In genomic region chr16:25031441-25032307, GRCh38 we compare ENCODE assay signal across 8 cellular contexts. TPM values are rescaled to one million over a fixed set of nuclear protein-coding genes. Genes with fewer than 3 reads are reported as not detected.
A peak's percentile ranks its signal among the peaks of the same experiment; 100 is the strongest.
DNase-seq lines count a peak whose midpoint lies in the region; ATAC-seq, FAIRE-seq and TF ChIP-seq lines count a peak whose summit lies in the region.

No MANE protein-coding gene starts in this region.

- no peaks in the 10 kb centered on the region for H3K27me3 ChIP-seq in keratinocyte (ENCODE audit: control insufficient read depth, extremely low read depth, insufficient read depth, low read length)

- FAIRE-seq in keratinocyte (lab: Jason Lieb, UNC) = peak; percentile 20

- H3K9me1 ChIP-seq in keratinocyte (ENCODE audit: control insufficient read depth, extremely low read depth, insufficient read depth, low read length) = no peaks in the 10 kb centered on the region

- no peaks in the 10 kb centered on the region for H3K9me3 ChIP-seq in keratinocyte (ENCODE audit: control insufficient read depth, low read depth, low read length)

- no peak for TF ChIP-seq CTCF in AG09319 (IDR thresholded peaks at IDR 0.05; ENCODE audit: low read depth, low read length)
- TF ChIP-seq CTCF in keratinocyte (optimal IDR thresholded peaks at IDR 0.05 in 1 of 3, IDR thresholded peaks at IDR 0.05 in 1 of 3, conservative IDR thresholded peaks at IDR 0.05 in 1 of 3; ENCODE audit: extremely low read depth in 1 of 3, insufficient read depth in 2 of 3, low read length in 3 of 3) = no peak

- H3K4me3 ChIP-seq in keratinocyte (ENCODE audit: control insufficient read depth in 2 of 3, extremely low read depth in 1 of 3, insufficient read depth in 2 of 3, low read depth in 1 of 3, low read length in 3 of 3) = peak overlapping the region; percentile 54 to 78 (median 75)

- peak overlapping the region; percentile 46 for H3K9ac ChIP-seq in keratinocyte (ENCODE audit: control insufficient read depth, extremely low read depth, insufficient read depth, low read length)

- no peaks in the 10 kb centered on the region for H3K36me3 ChIP-seq in keratinocyte (ENCODE audit: control insufficient read depth in 2 of 2, extremely low read depth in 1 of 2, insufficient read depth in 2 of 2, low read length in 2 of 2)

- H3K27ac ChIP-seq in keratinocyte (ENCODE audit: control insufficient read depth, insufficient read depth, low read length) = no peak overlapping the region

- peak; percentile 96 for ATAC-seq in GM19035 (IDR thresholded peaks at IDR 0.05; ENCODE audit: unreplicated experiment)
- ATAC-seq in HG03342 (IDR thresholded peaks at IDR 0.05; ENCODE audit: unreplicated experiment) = peak; percentile 97
- peak; percentile 99 for ATAC-seq in activated CD4-positive, CD25-positive, alpha-beta regulatory T cell treated with anti-CD3 and anti-CD28 coated beads, Interleukin-2, amount 50 U/mL, for 24 hours

- DNase-seq in AG09319 (ENCODE audit: extremely low read depth, low read depth) (peak; percentile 87), NCI-H345 treated with DMSO at 0.1 percent for 48 hours (lab: John Stamatoyannopoulos, UW; ENCODE audit: unreplicated experiment) (peak; percentile 93), cerebellar nuclear complex (lab: John Stamatoyannopoulos, UW) (peak; percentile 83 to 95), keratinocyte (ENCODE audit: low read depth, low spot score) (peak; percentile 81)
- DNase-seq in stimulated activated CD4-positive, alpha-beta T cell treated with anti-CD3 and anti-CD28 coated beads, Interleukin-12 subunit alpha, Interleukin-12 subunit beta, amount 100 ng/mL, for 48 hours (ENCODE audit: low read depth in 2 of 3, low spot score in 1 of 3) = peak; percentile 79 to 87 (median 87)

- H3K4me1 ChIP-seq in keratinocyte (ENCODE audit: control insufficient read depth, extremely low read depth, insufficient read depth, low read length) = peaks cover 8% of the 10 kb centered on the region

- peak overlapping the region; percentile 82 for H3K4me2 ChIP-seq in keratinocyte (ENCODE audit: control insufficient read depth, extremely low read depth, insufficient read depth, low read depth, low read length)

- no peaks in the 10 kb centered on the region for H4K20me1 ChIP-seq in keratinocyte (ENCODE audit: control insufficient read depth, extremely low read depth, insufficient read depth, low read length)

- H2AFZ ChIP-seq in keratinocyte (ENCODE audit: control insufficient read depth, low read length) = peak overlapping the region; percentile 94

- no peaks in the 10 kb centered on the region for H3K79me2 ChIP-seq in keratinocyte (ENCODE audit: control insufficient read depth, insufficient read depth, low read length)

- dilution Hi-C loops in keratinocyte (cut with MboI; ENCODE audit: extremely low pct_ligation_motif_present, low sequenced_read_pairs) = no loop called here

RNA-seq across cellular contexts. Expression of gene ARHGAP17, which starts 16.5 kb away (rescaled TPM):
- 6.2 to 14.1 TPM (median 9.6 TPM) in 3 replicates for polyA plus RNA-seq in keratinocyte
- 60.2 TPM for polyA plus RNA-seq in keratinocyte (2011; ENCODE audit: low read depth)
- polyA plus RNA-seq in keratinocyte (2011; cell fraction: cytosol; rRNA removed) = 14.7 and 25.0 TPM in 2 replicates
- polyA plus RNA-seq in keratinocyte (2011; cell fraction: nucleus; rRNA removed) = 33.4 and 34.9 TPM in 2 replicates
- polyA plus RNA-seq in keratinocyte (2012; ENCODE audit: low replicate concordance) = 21.3 and 23.8 TPM in 2 replicates
- polyA minus RNA-seq in keratinocyte = 19.8 to 25.2 TPM (median 24.1 TPM) in 3 replicates
- polyA minus RNA-seq in keratinocyte (2011; cell fraction: cytosol; rRNA and poly(A)+ RNA removed) = 15.2 TPM
- 18.1 and 35.2 TPM in 2 replicates for polyA minus RNA-seq in keratinocyte (2011; cell fraction: nucleus; rRNA and poly(A)+ RNA removed)
